Comparison of ENCODE assay signal across 8 cellular contexts in genomic region chr7:23055582-23056178, GRCh38. TPM values are rescaled to one million over a fixed set of nuclear protein-coding genes. Genes with fewer than 3 reads are reported as not detected.
DNase-seq lines count a peak whose midpoint lies in the region; ATAC-seq, FAIRE-seq and TF ChIP-seq lines count a peak whose summit lies in the region.

No MANE protein-coding gene starts in this region.

- H3K9me3 Mint-ChIP-seq in CD8-positive, alpha-beta memory T cell: no peaks in the 10 kb centered on the region

- no peaks in the 10 kb centered on the region for H3K36me3 ChIP-seq in CD8-positive, alpha-beta memory T cell (ENCODE audit: insufficient read depth, low read length)
- H3K36me3 ChIP-seq in prostate gland: no peaks in the 10 kb centered on the region

- intact Hi-C loops in prostate gland (cut with DNase I): loop anchor here (2.0 to 5.0 kb wide), 3 partner anchors 233 to 495 kb away; partner anchors contain the start of genes IL6 and TOMM7

- no peaks in the 10 kb centered on the region for H3K9me3 ChIP-seq in CD8-positive, alpha-beta memory T cell (ENCODE audit: low read length)
- no peaks in the 10 kb centered on the region for H3K9me3 ChIP-seq in prostate gland

- peak; percentile 14 to 81 (median 64) for TF ChIP-seq CTCF in prostate gland (IDR thresholded peaks at IDR 0.05)

- DNase-seq in CD8-positive, alpha-beta memory T cell: peak; percentile 6 to 67 (median 58)
- DNase-seq in KBM-7 (peak; percentile 81), RCC 7860 (ENCODE audit: low spot score) (peak; percentile 66), glomerular endothelial cell (ENCODE audit: extremely low read depth, low read depth, low spot score) (peak; percentile 51), prostate gland (ENCODE audit: low spot score) (peak; percentile 39), NCI-H1048 (lab: John Stamatoyannopoulos, UW) (no peak)
- DNase-seq in activated effector memory CD4-positive, alpha-beta T cell treated with anti-CD3 and anti-CD28 coated beads, Interleukin-2, amount 50 U/mL, for 16 hours: peak; percentile 73

- ATAC-seq in GM19452 (IDR thresholded peaks at IDR 0.05; ENCODE audit: unreplicated experiment): peak; percentile 74

- H3K36me3 Mint-ChIP-seq in CD8-positive, alpha-beta memory T cell: no peaks in the 10 kb centered on the region

- in situ Hi-C loops in KBM-7 (cut with MboI; ENCODE audit: low pct_unique_long_range_greater_than_20kb, low sequenced_read_pairs): no loop called here

- WGBS in prostate gland: 0% methylated on average over 2 of the region's 2 CpGs

- peak; percentile 87 for FAIRE-seq in RCC 7860 (lab: Jason Lieb, UNC)

- no peaks in the 10 kb centered on the region for H3K27me3 Mint-ChIP-seq in CD8-positive, alpha-beta memory T cell

- H3K4me1 ChIP-seq in CD8-positive, alpha-beta memory T cell (ENCODE audit: insufficient read depth, low read length): no peaks in the 10 kb centered on the region
- H3K4me1 ChIP-seq in prostate gland (replicated peaks): no peaks in the 10 kb centered on the region

- POLR2A ChIA-PET in CD8-positive, alpha-beta memory T cell (lab: Charles Lee): no interaction called here

- CTCF ChIA-PET in CD8-positive, alpha-beta memory T cell (lab: Charles Lee): interaction anchor here (0.6 to 2.3 kb wide), 21 partner anchors 12 to 569 kb away, joined by 3 to 25 read pairs (median 4); partner anchors contain the start of genes IL6 and KLHL7

- no peaks in the 10 kb centered on the region for H3K27me3 ChIP-seq in CD8-positive, alpha-beta memory T cell (ENCODE audit: insufficient read depth, low read length, poor library complexity, severe bottlenecking)
- H3K27me3 ChIP-seq in prostate gland (replicated peaks; ENCODE audit: insufficient read depth): no peaks in the 10 kb centered on the region

- H3K27ac Mint-ChIP-seq in CD8-positive, alpha-beta memory T cell: no peak overlapping the region

- TF ChIP-seq POLR2A in prostate gland (IDR thresholded peaks at IDR 0.05): no peak

- H3K4me3 ChIP-seq in CD8-positive, alpha-beta memory T cell (ENCODE audit: low read length): no peak overlapping the region
- H3K4me3 ChIP-seq in prostate gland: no peak overlapping the region

- H3K4me1 Mint-ChIP-seq in CD8-positive, alpha-beta memory T cell: no peaks in the 10 kb centered on the region

- no peak overlapping the region for H3K4me3 Mint-ChIP-seq in CD8-positive, alpha-beta memory T cell

- no peak overlapping the region for H3K27ac ChIP-seq in CD8-positive, alpha-beta memory T cell (ENCODE audit: low read depth, low read length)
- H3K27ac ChIP-seq in prostate gland: no peak overlapping the region

RNA-seq across cellular contexts. Expression of gene HYCC1, which starts 41.8 kb away (rescaled TPM):
- 10 to 100 TPM; 29.2 to 31.0 TPM for total RNA-seq in CD8-positive, alpha-beta memory T cell
- polyA plus RNA-seq in CD8-positive, alpha-beta memory T cell: 11.7 TPM
- total RNA-seq in glomerular endothelial cell (64.2 and 68.2 TPM in 2 replicates), prostate gland (10 to 100 TPM; 15.7 to 18.3 TPM)

RNA-seq across cellular contexts. Expression of gene KLHL7, which starts 49.9 kb away (rescaled TPM):
- 10 to 100 TPM; 20.4 to 20.9 TPM for total RNA-seq in CD8-positive, alpha-beta memory T cell
- polyA plus RNA-seq in CD8-positive, alpha-beta memory T cell: 29.9 TPM
- total RNA-seq in glomerular endothelial cell (26.7 and 32.0 TPM in 2 replicates), prostate gland (10 to 100 TPM; 18.1 to 67.7 TPM)
